13 cellular contexts compared by ENCODE assay signal in the genomic region with DNA sequence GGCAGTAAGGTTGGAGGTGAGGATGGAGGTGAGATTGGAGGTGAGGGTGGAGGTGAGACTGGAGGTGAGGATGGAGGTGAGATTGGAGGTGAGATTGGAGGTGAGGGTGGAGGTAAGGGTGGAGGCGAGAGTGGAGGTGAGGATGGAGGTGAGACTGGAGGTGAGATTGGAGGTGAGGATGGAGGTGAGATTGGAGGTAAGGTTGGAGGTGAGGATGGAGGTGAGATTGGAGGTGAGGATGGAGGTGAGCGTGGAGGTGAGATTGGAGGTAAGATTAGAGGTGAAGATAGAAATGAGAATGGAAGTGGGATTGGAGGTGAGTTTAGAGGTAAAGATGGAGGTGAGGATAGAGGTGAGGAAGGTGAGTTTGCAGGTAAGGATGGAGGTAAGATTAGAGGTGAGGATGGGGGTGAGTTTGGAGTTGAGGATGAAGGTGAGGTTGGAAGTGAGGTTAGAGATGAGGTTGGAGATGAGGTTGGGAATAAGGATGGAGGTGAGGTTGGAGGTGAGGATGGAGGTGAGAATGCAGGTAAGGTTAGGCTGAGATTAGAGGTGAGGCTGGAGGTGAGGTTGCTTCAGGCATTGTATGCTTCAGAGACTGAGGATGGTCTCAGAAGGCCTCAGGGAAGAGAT. TPM values are rescaled to one million over a fixed set of nuclear protein-coding genes. Genes with fewer than 3 reads are reported as not detected.
DNase-seq lines count a peak whose midpoint lies in the region; ATAC-seq lines count a peak whose summit lies in the region.
"Had no signal": no experiment of that assay in that cellular context is flagged by ENCODE, and none has a peak within 500 bp of the region (broad histone marks: within the 10 kb centered on the region; RNA-seq: fewer than 3 reads in every experiment).

No MANE protein-coding gene starts in this region.

- H3K9ac ChIP-seq in BLaER1 (no peak overlapping the region), Karpas-422 (ENCODE audit: low read length) (no peak overlapping the region)

- H3K4me1 ChIP-seq in BLaER1: peaks cover 22% of the 10 kb centered on the region
- peaks cover 19% of the 10 kb centered on the region for H3K4me1 ChIP-seq in CD4-positive, alpha-beta memory T cell (ENCODE audit: insufficient read depth, low read length)
- no peaks in the 10 kb centered on the region for H3K4me1 ChIP-seq in Karpas-422 (ENCODE audit: low read length)
- H3K4me1 ChIP-seq: BE2C had no signal

- H3K27ac ChIP-seq in BLaER1: no peak overlapping the region
- no peak overlapping the region for H3K27ac ChIP-seq in CD4-positive, alpha-beta memory T cell (ENCODE audit: low read depth, low read length)
- H3K27ac ChIP-seq in Karpas-422 (ENCODE audit: low read length): no peak overlapping the region

- H3K27me3 ChIP-seq in BLaER1 (no peaks in the 10 kb centered on the region), Karpas-422 (ENCODE audit: low read length) (no peaks in the 10 kb centered on the region)
- H3K27me3 ChIP-seq in CD4-positive, alpha-beta memory T cell (ENCODE audit: insufficient read depth, low read length): no peaks in the 10 kb centered on the region

- H4K20me1 ChIP-seq in BLaER1: no peaks in the 10 kb centered on the region
- peaks cover 4% of the 10 kb centered on the region; the same call in 1 of the 2 replicates for H4K20me1 ChIP-seq in Karpas-422 (ENCODE audit: insufficient read depth, low read depth, low read length)

- CTCF ChIA-PET in CD4-positive, alpha-beta memory T cell (lab: Charles Lee; ENCODE audit: partially characterized antibody): interaction anchor here (1.0 to 4.4 kb wide), 5 partner anchors 14 to 106 kb away, joined by 3 to 37 read pairs (median 10); no protein-coding TSS in a partner anchor

- H3K9me3 Mint-ChIP-seq in CD4-positive, alpha-beta memory T cell: no peaks in the 10 kb centered on the region
- H3K9me3 Mint-ChIP-seq in activated T-helper 2 cell treated with anti-CD3 and anti-CD28 coated beads, Interferon-gamma antibody, Interleukin-2, Interleukin-4, amounts not matched to agents 10 μg/mL and 5 μg/mL and 100 μg/mL, durations not matched to agents 14 hours and 24 hours and 36 hours: no peaks in the 10 kb centered on the region
- no peaks in the 10 kb centered on the region for H3K9me3 Mint-ChIP-seq in memory B cell

- peaks cover 94% of the 10 kb centered on the region for H3K36me3 ChIP-seq in BLaER1
- no peaks in the 10 kb centered on the region for H3K36me3 ChIP-seq in CD4-positive, alpha-beta memory T cell (ENCODE audit: insufficient read depth, low read length)
- H3K36me3 ChIP-seq in Karpas-422 (ENCODE audit: insufficient read depth, low read length): peaks cover 54% of the 10 kb centered on the region
- H3K36me3 ChIP-seq: BE2C had no signal

- peak overlapping the region in 3 of 8 donors; percentile 23 to 51 (median 48) for H3K4me3 Mint-ChIP-seq in CD4-positive, alpha-beta memory T cell
- peak overlapping the region; percentile 9 for H3K4me3 Mint-ChIP-seq in activated T-helper 2 cell treated with anti-CD3 and anti-CD28 coated beads, Interferon-gamma antibody, Interleukin-2, Interleukin-4, amounts not matched to agents 10 μg/mL and 5 μg/mL and 100 μg/mL, durations not matched to agents 14 hours and 24 hours and 36 hours (ENCODE audit: low read depth)
- H3K4me3 Mint-ChIP-seq in memory B cell: no peak overlapping the region

- H3K4me2 ChIP-seq in BLaER1 (0 out of 2 replicates have a peak overlapping the region, but pooled peaks have one; percentile 64), Karpas-422 (ENCODE audit: low read depth, low read length, poor library complexity, severe bottlenecking) (no peak overlapping the region)

- peaks cover 23 to 35% of the 10 kb centered on the region in 2 donors for H3K36me3 Mint-ChIP-seq in CD4-positive, alpha-beta memory T cell
- H3K36me3 Mint-ChIP-seq in activated T-helper 2 cell treated with anti-CD3 and anti-CD28 coated beads, Interferon-gamma antibody, Interleukin-2, Interleukin-4, amounts not matched to agents 10 μg/mL and 5 μg/mL and 100 μg/mL, durations not matched to agents 14 hours and 24 hours and 36 hours (ENCODE audit: low read depth): peaks cover 49% of the 10 kb centered on the region
- peaks cover 54% of the 10 kb centered on the region for H3K36me3 Mint-ChIP-seq in memory B cell

- no peaks in the 10 kb centered on the region for H3K79me2 ChIP-seq in Karpas-422 (ENCODE audit: low read length)

- H3K27me3 Mint-ChIP-seq in CD4-positive, alpha-beta memory T cell: no peaks in the 10 kb centered on the region
- no peaks in the 10 kb centered on the region for H3K27me3 Mint-ChIP-seq in activated T-helper 2 cell treated with anti-CD3 and anti-CD28 coated beads, Interferon-gamma antibody, Interleukin-2, Interleukin-4, amounts not matched to agents 10 μg/mL and 5 μg/mL and 100 μg/mL, durations not matched to agents 14 hours and 24 hours and 36 hours (ENCODE audit: low read depth)
- no peaks in the 10 kb centered on the region for H3K27me3 Mint-ChIP-seq in memory B cell

- no peak for ATAC-seq in memory B cell (ENCODE audit: low read depth)
- no peak for ATAC-seq in HG03378 (IDR thresholded peaks at IDR 0.05; ENCODE audit: unreplicated experiment)
- ATAC-seq in HG03520 (IDR thresholded peaks at IDR 0.05; ENCODE audit: unreplicated experiment): no peak

- peaks cover 10 to 15% (median 13%) of the 10 kb centered on the region in 4 donors for H3K4me1 Mint-ChIP-seq in CD4-positive, alpha-beta memory T cell
- peaks cover 22% of the 10 kb centered on the region for H3K4me1 Mint-ChIP-seq in activated T-helper 2 cell treated with anti-CD3 and anti-CD28 coated beads, Interferon-gamma antibody, Interleukin-2, Interleukin-4, amounts not matched to agents 10 μg/mL and 5 μg/mL and 100 μg/mL, durations not matched to agents 14 hours and 24 hours and 36 hours (ENCODE audit: low read depth)
- peaks cover 14% of the 10 kb centered on the region for H3K4me1 Mint-ChIP-seq in memory B cell

- intact Hi-C loops in CD4-positive, alpha-beta memory T cell (cut with micrococcal nuclease): loop anchor here (1.0 kb wide), 1 partner anchor 104 kb away; no protein-coding TSS in a partner anchor
- intact Hi-C loops in activated T-helper 2 cell treated with anti-CD3 and anti-CD28 coated beads, Interferon-gamma antibody, Interleukin-2, Interleukin-4, amounts not matched to agents 10 μg/mL and 5 μg/mL and 100 μg/mL, durations not matched to agents 14 hours and 24 hours and 36 hours (cut with micrococcal nuclease): loop anchor here (1.0 to 5.0 kb wide), 2 partner anchors 12 to 104 kb away; a partner anchor contains a TSS

- H2AFZ ChIP-seq in Karpas-422 (ENCODE audit: low read length): no peak overlapping the region

- peak overlapping the region; percentile 53 to 90 (median 80) for H3K27ac Mint-ChIP-seq in CD4-positive, alpha-beta memory T cell
- peak overlapping the region; percentile 67 for H3K27ac Mint-ChIP-seq in activated T-helper 2 cell treated with anti-CD3 and anti-CD28 coated beads, Interferon-gamma antibody, Interleukin-2, Interleukin-4, amounts not matched to agents 10 μg/mL and 5 μg/mL and 100 μg/mL, durations not matched to agents 14 hours and 24 hours and 36 hours
- H3K27ac Mint-ChIP-seq in memory B cell: peak overlapping the region; percentile 65

- POLR2A ChIA-PET in CD4-positive, alpha-beta memory T cell (lab: Charles Lee; ENCODE audit: partially characterized antibody): interaction anchor here (0.6 to 2.1 kb wide), 6 partner anchors 9 to 97 kb away, joined by 3 to 15 read pairs (median 4); a partner anchor contains a TSS

- DNase-seq in CD4-positive, alpha-beta memory T cell: no peak
- DNase-seq in activated T-helper 2 cell treated with anti-CD3 and anti-CD28 coated beads, Interferon-gamma antibody, Interleukin-2, Interleukin-4, amounts not matched to agents 10 μg/mL and 5 μg/mL and 100 μg/mL, durations not matched to agents 14 hours and 24 hours and 36 hours (ENCODE audit: low spot score): no peak
- DNase-seq in memory B cell (ENCODE audit: low spot score in 2 of 2) (no peak), Karpas-422 (no peak)
- DNase-seq: DMS79; effector CD8-positive, alpha-beta T cell; NCI-H1436 treated with DMSO at 0.1 percent for 48 hours had no signal

- H3K9me3 ChIP-seq in BLaER1 (no peaks in the 10 kb centered on the region), Karpas-422 (ENCODE audit: low read length) (no peaks in the 10 kb centered on the region)
- H3K9me3 ChIP-seq in CD4-positive, alpha-beta memory T cell (ENCODE audit: control insufficient read depth in 1 of 2, low read length in 2 of 2): no peaks in the 10 kb centered on the region
- H3K9me3 ChIP-seq: BE2C had no signal

- H3K4me3 ChIP-seq in BLaER1 (no peak overlapping the region), Karpas-422 (ENCODE audit: low read length) (no peak overlapping the region)
- no peak overlapping the region for H3K4me3 ChIP-seq in CD4-positive, alpha-beta memory T cell (ENCODE audit: low read length in 2 of 2)

- H3K9me2 ChIP-seq in Karpas-422 (replicated peaks; ENCODE audit: insufficient read depth, low read length): no peaks in the 10 kb centered on the region

RNA-seq across cellular contexts. Expression of a gene that starts 12.2 kb away (rescaled TPM):
- total RNA-seq in CD4-positive, alpha-beta memory T cell: 10 to 100 TPM; 16.6 to 17.5 TPM
- polyA plus RNA-seq in CD4-positive, alpha-beta memory T cell: 10 to 100 TPM; 26.8 to 28.0 TPM
- 15.7 and 18.8 TPM in 2 replicates for total RNA-seq in activated T-helper 2 cell treated with anti-CD3 and anti-CD28 coated beads, Interferon-gamma antibody, Interleukin-2, Interleukin-4, amounts not matched to agents 10 μg/mL and 5 μg/mL and 100 μg/mL, durations not matched to agents 14 hours and 24 hours and 36 hours
- 116 and 179 TPM in 2 replicates for total RNA-seq in Karpas-422 (2014; rRNA removed; shearing (Covaris generic); ENCODE audit: low replicate concordance)
- total RNA-seq: progenitor cell of endocrine pancreas had no signal

RNA-seq across cellular contexts. Expression of a gene that starts 40.4 kb away (rescaled TPM):
- total RNA-seq in CD4-positive, alpha-beta memory T cell: 1 to 10 TPM; 1.2 TPM
- polyA plus RNA-seq in CD4-positive, alpha-beta memory T cell: under 1 TPM in 1 of 2 donors, not detected in 1; 0.34 TPM
- total RNA-seq in activated T-helper 2 cell treated with anti-CD3 and anti-CD28 coated beads, Interferon-gamma antibody, Interleukin-2, Interleukin-4, amounts not matched to agents 10 μg/mL and 5 μg/mL and 100 μg/mL, durations not matched to agents 14 hours and 24 hours and 36 hours: 4.6 and 4.9 TPM in 2 replicates
- total RNA-seq in Karpas-422 (2014; rRNA removed; shearing (Covaris generic); ENCODE audit: low replicate concordance): 5.6 and 6.0 TPM in 2 replicates
- total RNA-seq: progenitor cell of endocrine pancreas had no signal

RNA-seq across cellular contexts. Expression of a gene that starts 56.1 kb away (rescaled TPM):
- not detected for total RNA-seq in CD4-positive, alpha-beta memory T cell
- not detected for polyA plus RNA-seq in CD4-positive, alpha-beta memory T cell
- total RNA-seq in activated T-helper 2 cell treated with anti-CD3 and anti-CD28 coated beads, Interferon-gamma antibody, Interleukin-2, Interleukin-4, amounts not matched to agents 10 μg/mL and 5 μg/mL and 100 μg/mL, durations not matched to agents 14 hours and 24 hours and 36 hours: not detected in 2 replicates
- not detected in 2 replicates for total RNA-seq in Karpas-422 (2014; rRNA removed; shearing (Covaris generic); ENCODE audit: low replicate concordance)
- total RNA-seq: progenitor cell of endocrine pancreas, subcutaneous adipose tissue had no signal
